Comparison of ENCODE assay signal across 8 cellular contexts in genomic region chr3:133662256-133662773, GRCh38. TPM values are rescaled to one million over a fixed set of nuclear protein-coding genes. Genes with fewer than 3 reads are reported as not detected.
DNase-seq lines count a peak whose midpoint lies in the region; ATAC-seq and TF ChIP-seq lines count a peak whose summit lies in the region.

No MANE protein-coding gene starts in this region.

- no peak for TF ChIP-seq EP300 in tibial nerve (IDR thresholded peaks at IDR 0.05)

- H3K36me3 ChIP-seq in Karpas-422 (ENCODE audit: insufficient read depth, low read length) (peaks cover 27% of the 10 kb centered on the region), endodermal cell (ENCODE audit: control insufficient read depth, insufficient read depth, low read length) (peaks cover 18% of the 10 kb centered on the region), tibial nerve (peaks cover 0 to 19% (median 0%) of the 10 kb centered on the region in 3 donors)

- H4K20me1 ChIP-seq in Karpas-422 (ENCODE audit: insufficient read depth, low read depth, low read length) = no peaks in the 10 kb centered on the region

- peaks cover 35% of the 10 kb centered on the region for H3K4me1 ChIP-seq in Karpas-422 (ENCODE audit: low read length)
- no peaks in the 10 kb centered on the region for H3K4me1 ChIP-seq in endodermal cell (ENCODE audit: control insufficient read depth, insufficient read depth, low read length)
- peaks cover 0 to 34% (median 7%) of the 10 kb centered on the region in 4 donors for H3K4me1 ChIP-seq in tibial nerve

- H3K9me3 ChIP-seq in Karpas-422 (ENCODE audit: low read length) (no peaks in the 10 kb centered on the region), endodermal cell (ENCODE audit: control insufficient read depth, low read length) (no peaks in the 10 kb centered on the region), tibial nerve (no peaks in the 10 kb centered on the region)

- H3K27ac ChIP-seq in Karpas-422 (ENCODE audit: low read length) (peak overlapping the region; percentile 79), endodermal cell (ENCODE audit: low read depth, low read length) (no peak overlapping the region), tibial nerve (peak overlapping the region; percentile 71 to 88 (median 84))

- H3K79me2 ChIP-seq in Karpas-422 (ENCODE audit: low read length) = peaks cover 54% of the 10 kb centered on the region

- no peaks in the 10 kb centered on the region for H3K27me3 ChIP-seq in Karpas-422 (ENCODE audit: low read length)
- H3K27me3 ChIP-seq in endodermal cell (ENCODE audit: control insufficient read depth, insufficient read depth, low read length, poor library complexity, severe bottlenecking) = no peaks in the 10 kb centered on the region
- no peaks in the 10 kb centered on the region for H3K27me3 ChIP-seq in tibial nerve

- peak overlapping the region; percentile 96 for H3K27ac Mint-ChIP-seq in endodermal cell

- peak overlapping the region; percentile 98 for H3K9ac ChIP-seq in Karpas-422 (ENCODE audit: low read length)
- H3K9ac ChIP-seq in endodermal cell (ENCODE audit: extremely low read depth, low read length, poor library complexity, severe bottlenecking) = peak overlapping the region; percentile 89

- no peaks in the 10 kb centered on the region for H3K27me3 Mint-ChIP-seq in endodermal cell (ENCODE audit: insufficient read depth)

- H3K36me3 Mint-ChIP-seq in endodermal cell (ENCODE audit: low read depth) = peaks cover 20% of the 10 kb centered on the region

- H3K4me3 ChIP-seq in Karpas-422 (ENCODE audit: low read length) = peak overlapping the region; percentile 98
- H3K4me3 ChIP-seq in endodermal cell (ENCODE audit: low read length) = peak overlapping the region; percentile 100
- H3K4me3 ChIP-seq in tibial nerve = peak overlapping the region; percentile 61 to 100 (median 81)

- peak overlapping the region; percentile 85 for H3K4me2 ChIP-seq in Karpas-422 (ENCODE audit: low read depth, low read length, poor library complexity, severe bottlenecking)

- WGBS in endodermal cell (ENCODE audit: insufficient coverage in 1 of 2, insufficient read length in 1 of 2), 2 experiments = 21 to 34% methylated on average over 6 to 8 of the region's 10 CpGs
- 21 to 23% methylated on average over 10 of the region's 10 CpGs for WGBS in tibial nerve, 2 donors

- H3K9me3 Mint-ChIP-seq in endodermal cell = no peaks in the 10 kb centered on the region

- DNase-seq in NCI-H2107 treated with DMSO at 0.1 percent for 48 hours (lab: John Stamatoyannopoulos, UW; ENCODE audit: unreplicated experiment) = peak; percentile 44
- DNase-seq in NCI-H2107 (lab: John Stamatoyannopoulos, UW) = no peak
- DNase-seq in Karpas-422 = peak; percentile 58
- DNase-seq in SW 1271 (lab: John Stamatoyannopoulos, UW) = peak; percentile 17 to 52
- DNase-seq in endodermal cell = peak; percentile 50
- DNase-seq in midbrain (lab: John Stamatoyannopoulos, UW) = peak; percentile 28
- no peak for DNase-seq in tibial nerve (ENCODE audit: low spot score in 2 of 2)

- H2AFZ ChIP-seq in Karpas-422 (ENCODE audit: low read length) = 0 out of 2 replicates have a peak overlapping the region, but pooled peaks have one; percentile 23

- H3K9me2 ChIP-seq in Karpas-422 (replicated peaks; ENCODE audit: insufficient read depth, low read length) = no peaks in the 10 kb centered on the region

- peak overlapping the region; percentile 88 for H3K4me3 Mint-ChIP-seq in endodermal cell

- peaks cover 22% of the 10 kb centered on the region for H3K4me1 Mint-ChIP-seq in endodermal cell

- no peak for TF ChIP-seq POLR2A in tibial nerve (IDR thresholded peaks at IDR 0.05)

- peak; percentile 43 for TF ChIP-seq CTCF in endodermal cell (conservative IDR thresholded peaks at IDR 0.05)
- TF ChIP-seq CTCF in tibial nerve (IDR thresholded peaks at IDR 0.05) = no peak

- peak; percentile 52 for ATAC-seq in GM21723 (IDR thresholded peaks at IDR 0.05; ENCODE audit: unreplicated experiment)

RNA-seq across cellular contexts. Expression of gene TOPBP1, which starts 0.6 kb away (rescaled TPM):
- 93.9 and 170 TPM in 2 replicates for total RNA-seq in Karpas-422 (2014; rRNA removed; shearing (Covaris generic); ENCODE audit: low replicate concordance)
- 10 to 100 TPM; 49.2 to 52.3 TPM for total RNA-seq in endodermal cell
- 47.2 TPM for polyA plus RNA-seq in endodermal cell (2013, experiment 1 of 2)
- 42.1 TPM for polyA plus RNA-seq in endodermal cell (2013, experiment 2 of 2)
- total RNA-seq in tibial nerve = 10 to 100 TPM; 17.0 to 39.3 (median 22.1) TPM

Comparison
In these comparisons a context has a peak if more than half of its experiments do, and no peak if none do; other contexts are left out.
1. DNase-seq: peak in NCI-H2107 treated with DMSO at 0.1 percent for 48 hours (single experiment), Karpas-422 (single experiment), SW 1271 (2 of 2), endodermal cell (single experiment) and midbrain (single experiment); none in NCI-H2107 (single experiment) and tibial nerve (0 of 2).
2. Peak in every context shown above with its lines, with median percentiles within 50 percentile points of each other: H3K4me3 ChIP-seq.